34 cellular contexts compared by ENCODE assay signal in the genomic region with DNA sequence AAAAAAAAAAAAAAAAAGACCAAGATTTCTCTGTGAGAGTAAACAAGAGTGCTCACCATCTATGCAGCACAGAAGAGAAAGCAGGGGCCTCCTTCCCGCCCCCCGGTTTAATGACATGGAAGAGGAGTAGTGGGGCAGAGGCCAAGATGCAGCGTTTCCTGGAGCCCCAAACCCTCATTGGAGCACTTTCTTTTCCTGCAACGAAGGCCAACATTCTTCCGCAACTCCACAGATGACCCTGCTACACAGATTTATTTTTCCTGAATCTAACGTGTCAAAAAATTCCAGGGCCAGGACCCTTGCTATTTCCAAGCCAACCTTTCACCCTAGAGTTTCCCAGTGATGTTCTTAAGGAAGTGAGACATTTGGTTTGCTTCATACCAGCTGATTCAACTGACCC.
"Had no signal": no experiment of that assay in that cellular context is flagged by ENCODE, and none has a peak within 500 bp of the region (broad histone marks: within the 10 kb centered on the region; RNA-seq: fewer than 3 reads in every experiment).

No MANE protein-coding gene starts in this region.

- H3K4me1 ChIP-seq: esophagus squamous epithelium, gastroesophageal sphincter had no signal

- H3K9me3 Mint-ChIP-seq: activated B cell treated with CpG ODN at 0.5 μM for 24 hours; activated CD8-positive, alpha-beta T cell treated with anti-CD3 and anti-CD28 coated beads for 36 hours; activated naive CD4-positive, alpha-beta T cell treated with anti-CD3 and anti-CD28 coated beads, Interleukin-2, amount 50 U/mL, for 24 hours; activated naive CD8-positive, alpha-beta T cell treated with anti-CD3 and anti-CD28 coated beads for 36 hours; activated naive CD8-positive, alpha-beta T cell treated with anti-CD3 and anti-CD28 coated beads, Interleukin-2, amount 50 U/mL, for 24 hours; activated T-cell treated with anti-CD3 and anti-CD28 coated beads, Interleukin-2, amount 50 U/mL, for 4 hours; activated T-helper 17 cell treated with anti-CD3 and anti-CD28 coated beads, Interleukin-2, amount 50 U/mL, for 72 hours; central memory CD8-positive, alpha-beta T cell; dendritic cell treated with granulocyte-macrophage colony-stimulating factor and Interleukin-4, amounts not matched to agents 40 ng/mL and 50 ng/mL, for 4 days; T-helper 2 cell treated with Interferon-gamma antibody and Interleukin-4, amounts not matched to agents 5 μg/mL and 100 μg/mL, for 36 hours had no signal

- H3K27me3 Mint-ChIP-seq: dendritic cell treated with granulocyte-macrophage colony-stimulating factor and Interleukin-4, amounts not matched to agents 40 ng/mL and 50 ng/mL, for 4 days had no signal

- H3K9me3 ChIP-seq: esophagus squamous epithelium, gastroesophageal sphincter had no signal

- ATAC-seq: activated CD4-positive, CD25-positive, alpha-beta regulatory T cell treated with anti-CD3 and anti-CD28 coated beads, Interleukin-2, amount 50 U/mL, for 24 hours; activated CD8-positive, alpha-beta T cell treated with anti-CD3 and anti-CD28 coated beads for 36 hours; activated naive CD8-positive, alpha-beta T cell treated with anti-CD3 and anti-CD28 coated beads, Interleukin-2, amount 50 U/mL, for 24 hours; activated T-cell treated with anti-CD3 and anti-CD28 coated beads, Interleukin-2, amount 50 U/mL, for 4 hours; activated T-helper 17 cell treated with anti-CD3 and anti-CD28 coated beads, Interleukin-2, amount 50 U/mL, for 72 hours; effector memory CD8-positive, alpha-beta T cell; gastroesophageal sphincter; T-helper 17 cell had no signal

- H3K27me3 ChIP-seq: brain microvascular endothelial cell, esophagus squamous epithelium, gastroesophageal sphincter had no signal

- FAIRE-seq: astrocyte, bronchial epithelial cell had no signal

- H3K27ac ChIP-seq: brain microvascular endothelial cell, coronary artery, epithelial cell of prostate, esophagus squamous epithelium, gastroesophageal sphincter, WERI-Rb-1 had no signal

- H3K36me3 ChIP-seq: brain microvascular endothelial cell, esophagus squamous epithelium, gastroesophageal sphincter, WERI-Rb-1 had no signal

- H3K4me3 Mint-ChIP-seq: activated B cell treated with CpG ODN at 0.5 μM for 24 hours; activated CD8-positive, alpha-beta T cell treated with anti-CD3 and anti-CD28 coated beads for 36 hours; activated naive CD4-positive, alpha-beta T cell treated with anti-CD3 and anti-CD28 coated beads, Interleukin-2, amount 50 U/mL, for 24 hours; activated naive CD8-positive, alpha-beta T cell treated with anti-CD3 and anti-CD28 coated beads for 36 hours; activated naive CD8-positive, alpha-beta T cell treated with anti-CD3 and anti-CD28 coated beads, Interleukin-2, amount 50 U/mL, for 24 hours; activated T-cell treated with anti-CD3 and anti-CD28 coated beads, Interleukin-2, amount 50 U/mL, for 4 hours; activated T-helper 17 cell treated with anti-CD3 and anti-CD28 coated beads, Interleukin-2, amount 50 U/mL, for 72 hours; central memory CD8-positive, alpha-beta T cell; dendritic cell treated with granulocyte-macrophage colony-stimulating factor and Interleukin-4, amounts not matched to agents 40 ng/mL and 50 ng/mL, for 4 days; effector memory CD8-positive, alpha-beta T cell; T-helper 17 cell; T-helper 2 cell treated with Interferon-gamma antibody and Interleukin-4, amounts not matched to agents 5 μg/mL and 100 μg/mL, for 36 hours had no signal

- H3K4me3 ChIP-seq: coronary artery, esophagus squamous epithelium, gastroesophageal sphincter had no signal

- H3K4me1 Mint-ChIP-seq: activated B cell treated with CpG ODN at 0.5 μM for 24 hours; activated naive CD4-positive, alpha-beta T cell treated with anti-CD3 and anti-CD28 coated beads, Interleukin-2, amount 50 U/mL, for 24 hours; activated naive CD8-positive, alpha-beta T cell treated with anti-CD3 and anti-CD28 coated beads for 36 hours; activated naive CD8-positive, alpha-beta T cell treated with anti-CD3 and anti-CD28 coated beads, Interleukin-2, amount 50 U/mL, for 24 hours; activated T-helper 17 cell treated with anti-CD3 and anti-CD28 coated beads, Interleukin-2, amount 50 U/mL, for 72 hours; central memory CD8-positive, alpha-beta T cell; T-helper 17 cell had no signal

- DNase-seq: activated B cell treated with CpG ODN at 0.5 μM for 24 hours; activated CD4-positive, alpha-beta T cell treated with anti-CD3 and anti-CD28 coated beads for 48 hours; activated CD4-positive, alpha-beta T cell treated with anti-CD3 and anti-CD28 coated beads, Interleukin-2, amount 50 U/mL, for 1 hour; activated CD4-positive, alpha-beta T cell treated with anti-CD3 and anti-CD28 coated beads, Interleukin-2, amount 50 U/mL, for 48 hours; activated CD8-positive, alpha-beta memory T cell treated with anti-CD3 and anti-CD28 coated beads for 24 hours; activated CD8-positive, alpha-beta T cell treated with anti-CD3 and anti-CD28 coated beads for 36 hours; activated effector memory CD4-positive, alpha-beta T cell treated with Interleukin-2 at 50 U/mL for 16 hours; activated gamma-delta T cell treated with Interleukin-2 at 50 U/mL for 16 hours; activated naive CD4-positive, alpha-beta T cell treated with Interleukin-2 at 50 U/mL for 16 hours; activated naive CD8-positive, alpha-beta T cell treated with anti-CD3 and anti-CD28 coated beads for 36 hours; activated naive CD8-positive, alpha-beta T cell treated with anti-CD3 and anti-CD28 coated beads, Interleukin-2, amount 50 U/mL, for 24 hours; activated T-cell treated with anti-CD3 and anti-CD28 coated beads, Interleukin-2, amount 50 U/mL, for 4 hours; anterior cingulate cortex; brain microvascular endothelial cell; effector CD4-positive, alpha-beta T cell; effector memory CD8-positive, alpha-beta T cell; esophagus squamous epithelium; foreskin melanocyte; head of caudate nucleus; T-helper 1 cell; T-helper 17 cell; T1000; WERI-Rb-1 had no signal

- H3K36me3 Mint-ChIP-seq: activated naive CD4-positive, alpha-beta T cell treated with anti-CD3 and anti-CD28 coated beads, Interleukin-2, amount 50 U/mL, for 24 hours; activated naive CD8-positive, alpha-beta T cell treated with anti-CD3 and anti-CD28 coated beads for 36 hours had no signal

- H3K27ac Mint-ChIP-seq: activated B cell treated with CpG ODN at 0.5 μM for 24 hours; activated CD8-positive, alpha-beta T cell treated with anti-CD3 and anti-CD28 coated beads for 36 hours; activated naive CD4-positive, alpha-beta T cell treated with anti-CD3 and anti-CD28 coated beads, Interleukin-2, amount 50 U/mL, for 24 hours; activated naive CD8-positive, alpha-beta T cell treated with anti-CD3 and anti-CD28 coated beads for 36 hours; activated naive CD8-positive, alpha-beta T cell treated with anti-CD3 and anti-CD28 coated beads, Interleukin-2, amount 50 U/mL, for 24 hours; activated T-helper 17 cell treated with anti-CD3 and anti-CD28 coated beads, Interleukin-2, amount 50 U/mL, for 72 hours; dendritic cell treated with granulocyte-macrophage colony-stimulating factor and Interleukin-4, amounts not matched to agents 40 ng/mL and 50 ng/mL, for 4 days; effector memory CD8-positive, alpha-beta T cell; T-helper 17 cell; T-helper 2 cell treated with Interferon-gamma antibody and Interleukin-4, amounts not matched to agents 5 μg/mL and 100 μg/mL, for 36 hours had no signal
